In the genomic region with DNA sequence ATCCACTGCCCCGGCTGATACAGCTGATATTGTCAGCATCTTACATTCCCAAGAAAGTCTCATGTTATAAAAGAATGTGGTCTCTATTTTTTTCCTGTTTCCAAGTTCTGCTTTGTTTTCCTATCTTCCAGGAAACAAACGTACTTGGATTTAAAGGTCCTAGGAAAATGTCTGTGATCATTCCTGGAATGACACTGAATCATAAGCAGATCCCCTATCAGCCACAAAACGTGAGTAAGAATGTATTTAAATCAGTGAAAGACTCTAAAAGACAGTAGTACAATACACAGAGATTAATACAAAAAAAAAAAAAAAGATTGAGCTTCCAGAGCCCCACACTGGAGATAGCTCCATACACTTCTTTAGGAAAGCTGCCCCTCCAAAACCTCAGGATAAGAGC, we compare ENCODE assay signal across 34 cellular contexts. TPM values are rescaled to one million over a fixed set of nuclear protein-coding genes. Genes with fewer than 3 reads are reported as not detected.
"Had no signal": no experiment of that assay in that cellular context is flagged by ENCODE, and none has a peak within 500 bp of the region (broad histone marks: within the 10 kb centered on the region; RNA-seq: fewer than 3 reads in every experiment).

No MANE protein-coding gene starts in this region.

- ATAC-seq: activated CD4-positive, CD25-positive, alpha-beta regulatory T cell treated with anti-CD3 and anti-CD28 coated beads, Interleukin-2, amount 50 U/mL, for 24 hours; activated CD8-positive, alpha-beta T cell treated with anti-CD3 and anti-CD28 coated beads for 36 hours; activated T-cell treated with anti-CD3 and anti-CD28 coated beads, Interleukin-2, amount 50 U/mL, for 4 hours; activated T-helper 17 cell treated with anti-CD3 and anti-CD28 coated beads, Interleukin-2, amount 50 U/mL, for 72 hours; T-helper 17 cell had no signal

- H3K4me3 Mint-ChIP-seq: activated B cell treated with CpG ODN at 0.5 μM for 24 hours; activated CD8-positive, alpha-beta T cell treated with anti-CD3 and anti-CD28 coated beads for 36 hours; activated naive CD8-positive, alpha-beta T cell; activated T-cell treated with anti-CD3 and anti-CD28 coated beads, Interleukin-2, amount 50 U/mL, for 4 hours; activated T-helper 17 cell treated with anti-CD3 and anti-CD28 coated beads, Interleukin-2, amount 50 U/mL, for 72 hours; brain; endodermal cell; T-helper 17 cell; T-helper 2 cell treated with Interferon-gamma antibody and Interleukin-4, amounts not matched to agents 5 μg/mL and 100 μg/mL, for 36 hours had no signal

- H3K27ac Mint-ChIP-seq: activated B cell treated with CpG ODN at 0.5 μM for 24 hours; activated CD8-positive, alpha-beta T cell treated with anti-CD3 and anti-CD28 coated beads for 36 hours; activated T-helper 17 cell treated with anti-CD3 and anti-CD28 coated beads, Interleukin-2, amount 50 U/mL, for 72 hours; endodermal cell; T-helper 17 cell; T-helper 2 cell treated with Interferon-gamma antibody and Interleukin-4, amounts not matched to agents 5 μg/mL and 100 μg/mL, for 36 hours had no signal

- H3K27ac ChIP-seq: ascending aorta, breast epithelium, cardiac muscle cell, colonic mucosa, epithelial cell of prostate, esophagus squamous epithelium, WERI-Rb-1 had no signal

- H3K27me3 ChIP-seq: ascending aorta, breast epithelium, cardiac muscle cell, colonic mucosa, dorsolateral prefrontal cortex, esophagus squamous epithelium had no signal

- H3K4me1 Mint-ChIP-seq: activated T-helper 17 cell treated with anti-CD3 and anti-CD28 coated beads, Interleukin-2, amount 50 U/mL, for 72 hours; brain; T-helper 17 cell had no signal

- H3K36me3 ChIP-seq: breast epithelium, colonic mucosa had no signal

- H3K4me1 ChIP-seq: ascending aorta, breast epithelium, colonic mucosa, esophagus squamous epithelium had no signal

- H3K9me3 Mint-ChIP-seq: activated B cell treated with CpG ODN at 0.5 μM for 24 hours; activated CD8-positive, alpha-beta T cell treated with anti-CD3 and anti-CD28 coated beads for 36 hours; activated T-cell treated with anti-CD3 and anti-CD28 coated beads, Interleukin-2, amount 50 U/mL, for 4 hours; activated T-helper 17 cell treated with anti-CD3 and anti-CD28 coated beads, Interleukin-2, amount 50 U/mL, for 72 hours; brain; endodermal cell; T-helper 2 cell treated with Interferon-gamma antibody and Interleukin-4, amounts not matched to agents 5 μg/mL and 100 μg/mL, for 36 hours had no signal

- H3K4me3 ChIP-seq: ascending aorta, breast epithelium, cardiac muscle cell, colonic mucosa, dorsolateral prefrontal cortex, esophagus squamous epithelium had no signal

- H3K27me3 Mint-ChIP-seq: activated B cell treated with CpG ODN at 0.5 μM for 24 hours; activated CD8-positive, alpha-beta T cell treated with anti-CD3 and anti-CD28 coated beads for 36 hours; activated naive CD8-positive, alpha-beta T cell; activated T-helper 17 cell treated with anti-CD3 and anti-CD28 coated beads, Interleukin-2, amount 50 U/mL, for 72 hours; brain; T-helper 17 cell had no signal

- DNase-seq: activated B cell treated with CpG ODN at 0.5 μM for 24 hours; activated CD4-positive, alpha-beta T cell treated with anti-CD3 and anti-CD28 coated beads for 48 hours; activated CD4-positive, alpha-beta T cell treated with anti-CD3 and anti-CD28 coated beads, Interleukin-2, amount 50 U/mL, for 1 hour; activated CD4-positive, alpha-beta T cell treated with anti-CD3 and anti-CD28 coated beads, Interleukin-2, amount 50 U/mL, for 48 hours; activated CD8-positive, alpha-beta memory T cell treated with anti-CD3 and anti-CD28 coated beads for 24 hours; activated CD8-positive, alpha-beta T cell treated with anti-CD3 and anti-CD28 coated beads for 36 hours; activated effector memory CD4-positive, alpha-beta T cell treated with Interleukin-2 at 50 U/mL for 16 hours; activated gamma-delta T cell treated with Interleukin-2 at 50 U/mL for 16 hours; activated naive CD4-positive, alpha-beta T cell treated with anti-CD3 and anti-CD28 coated beads, Interleukin-2, amount 50 U/mL, for 16 hours; activated naive CD4-positive, alpha-beta T cell treated with Interleukin-2 at 50 U/mL for 16 hours; activated T-cell treated with anti-CD3 and anti-CD28 coated beads, Interleukin-2, amount 50 U/mL, for 4 hours; amniotic stem cell; central memory CD4-positive, alpha-beta T cell; cerebellar nuclear complex; colonic mucosa; dorsolateral prefrontal cortex; effector memory CD4-positive, alpha-beta T cell; endodermal cell; esophagus squamous epithelium; foreskin fibroblast; head of caudate nucleus; T-helper 1 cell; T-helper 17 cell; T1000; WERI-Rb-1 had no signal

RNA-seq across cellular contexts. Expression of gene TEAD4, which starts 21.7 kb away (rescaled TPM):
- total RNA-seq: activated B cell treated with CpG ODN at 0.5 μM for 24 hours, T-helper 17 cell had no signal
